Comparison of ENCODE assay signal across 1 cellular context in genomic region chr6:24330137-24330732, GRCh38.
A peak's percentile ranks its signal among the peaks of the same experiment; 100 is the strongest.
TF ChIP-seq lines count a peak whose summit lies in the region.

No MANE protein-coding gene starts in this region.

TF ChIP-seq in HepG2, 621 proteins besides CTCF, POLR2A, EP300 and RAD21 (continued from another document and continues in another):
- no peak for TF ChIP-seq PLSCR1 (CRISPR knock-in tag; IDR thresholded peaks at IDR 0.05; ENCODE audit: borderline replicate concordance)
- TF ChIP-seq ZNF724P (CRISPR knock-in tag; IDR thresholded peaks at IDR 0.05; ENCODE audit: borderline replicate concordance): no peak
- no peak for TF ChIP-seq ZNF530 (CRISPR knock-in tag; IDR thresholded peaks at IDR 0.05; ENCODE audit: low read depth)
- TF ChIP-seq ZNF460 (CRISPR knock-in tag; IDR thresholded peaks at IDR 0.05; ENCODE audit: borderline replicate concordance): no peak; the same call in 1 of the 2 replicates
- peak; percentile 97 for TF ChIP-seq NCOR1 (IDR thresholded peaks at IDR 0.05; ENCODE audit: borderline replicate concordance, low read length)
- 0 out of 2 replicates have a peak, but pooled peaks have one; percentile 58 for TF ChIP-seq ZNF580 (CRISPR knock-in tag; IDR thresholded peaks at IDR 0.05; ENCODE audit: borderline replicate concordance, low read depth)
- TF ChIP-seq, protein P1, sequence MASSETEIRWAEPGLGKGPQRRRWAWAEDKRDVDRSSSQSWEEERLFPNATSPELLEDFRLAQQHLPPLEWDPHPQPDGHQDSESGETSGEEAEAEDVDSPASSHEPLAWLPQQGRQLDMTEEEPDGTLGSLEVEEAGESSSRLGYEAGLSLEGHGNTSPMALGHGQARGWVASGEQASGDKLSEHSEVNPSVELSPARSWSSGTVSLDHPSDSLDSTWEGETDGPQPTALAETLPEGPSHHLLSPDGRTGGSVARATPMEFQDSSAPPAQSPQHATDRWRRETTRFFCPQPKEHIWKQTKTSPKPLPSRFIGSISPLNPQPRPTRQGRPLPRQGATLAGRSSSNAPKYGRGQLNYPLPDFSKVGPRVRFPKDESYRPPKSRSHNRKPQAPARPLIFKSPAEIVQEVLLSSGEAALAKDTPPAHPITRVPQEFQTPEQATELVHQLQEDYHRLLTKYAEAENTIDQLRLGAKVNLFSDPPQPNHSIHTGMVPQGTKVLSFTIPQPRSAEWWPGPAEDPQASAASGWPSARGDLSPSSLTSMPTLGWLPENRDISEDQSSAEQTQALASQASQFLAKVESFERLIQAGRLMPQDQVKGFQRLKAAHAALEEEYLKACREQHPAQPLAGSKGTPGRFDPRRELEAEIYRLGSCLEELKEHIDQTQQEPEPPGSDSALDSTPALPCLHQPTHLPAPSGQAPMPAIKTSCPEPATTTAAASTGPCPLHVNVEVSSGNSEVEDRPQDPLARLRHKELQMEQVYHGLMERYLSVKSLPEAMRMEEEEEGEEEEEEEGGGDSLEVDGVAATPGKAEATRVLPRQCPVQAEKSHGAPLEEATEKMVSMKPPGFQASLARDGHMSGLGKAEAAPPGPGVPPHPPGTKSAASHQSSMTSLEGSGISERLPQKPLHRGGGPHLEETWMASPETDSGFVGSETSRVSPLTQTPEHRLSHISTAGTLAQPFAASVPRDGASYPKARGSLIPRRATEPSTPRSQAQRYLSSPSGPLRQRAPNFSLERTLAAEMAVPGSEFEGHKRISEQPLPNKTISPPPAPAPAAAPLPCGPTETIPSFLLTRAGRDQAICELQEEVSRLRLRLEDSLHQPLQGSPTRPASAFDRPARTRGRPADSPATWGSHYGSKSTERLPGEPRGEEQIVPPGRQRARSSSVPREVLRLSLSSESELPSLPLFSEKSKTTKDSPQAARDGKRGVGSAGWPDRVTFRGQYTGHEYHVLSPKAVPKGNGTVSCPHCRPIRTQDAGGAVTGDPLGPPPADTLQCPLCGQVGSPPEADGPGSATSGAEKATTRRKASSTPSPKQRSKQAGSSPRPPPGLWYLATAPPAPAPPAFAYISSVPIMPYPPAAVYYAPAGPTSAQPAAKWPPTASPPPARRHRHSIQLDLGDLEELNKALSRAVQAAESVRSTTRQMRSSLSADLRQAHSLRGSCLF (CRISPR knock-in tag; IDR thresholded peaks at IDR 0.05; ENCODE audit: borderline replicate concordance): no peak
- TF ChIP-seq HDAC1 (CRISPR knock-in tag; IDR thresholded peaks at IDR 0.05): peak; percentile 96
- TF ChIP-seq CREBL2 (CRISPR knock-in tag; IDR thresholded peaks at IDR 0.05; ENCODE audit: borderline replicate concordance): no peak
- TF ChIP-seq FLYWCH1 (CRISPR knock-in tag; IDR thresholded peaks at IDR 0.05): no peak
- no peak for TF ChIP-seq ZNF17 (CRISPR knock-in tag; IDR thresholded peaks at IDR 0.05)
- no peak for TF ChIP-seq ZMAT3 (CRISPR knock-in tag; conservative IDR thresholded peaks at IDR 0.05)
- no peak for TF ChIP-seq ZFP41 (CRISPR knock-in tag; IDR thresholded peaks at IDR 0.05; ENCODE audit: borderline replicate concordance)
- TF ChIP-seq MBD4 (IDR thresholded peaks at IDR 0.05; ENCODE audit: borderline replicate concordance, low read length): peak; percentile 99
- TF ChIP-seq RBM39 (IDR thresholded peaks at IDR 0.05; ENCODE audit: low read depth, low read length, poor library complexity, severe bottlenecking): no peak
- no peak for TF ChIP-seq GABPA (IDR thresholded peaks at IDR 0.05; ENCODE audit: low read depth, low read length)
- no peak for TF ChIP-seq GABPA (CRISPR knock-in tag; IDR thresholded peaks at IDR 0.05; ENCODE audit: low read depth)
- TF ChIP-seq ATF5 (CRISPR knock-in tag; IDR thresholded peaks at IDR 0.05; ENCODE audit: low read depth): no peak
- TF ChIP-seq ZNF235 (CRISPR knock-in tag; IDR thresholded peaks at IDR 0.05; ENCODE audit: borderline replicate concordance): no peak
- TF ChIP-seq, protein P2, sequence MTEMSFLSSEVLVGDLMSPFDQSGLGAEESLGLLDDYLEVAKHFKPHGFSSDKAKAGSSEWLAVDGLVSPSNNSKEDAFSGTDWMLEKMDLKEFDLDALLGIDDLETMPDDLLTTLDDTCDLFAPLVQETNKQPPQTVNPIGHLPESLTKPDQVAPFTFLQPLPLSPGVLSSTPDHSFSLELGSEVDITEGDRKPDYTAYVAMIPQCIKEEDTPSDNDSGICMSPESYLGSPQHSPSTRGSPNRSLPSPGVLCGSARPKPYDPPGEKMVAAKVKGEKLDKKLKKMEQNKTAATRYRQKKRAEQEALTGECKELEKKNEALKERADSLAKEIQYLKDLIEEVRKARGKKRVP (CRISPR knock-in tag; IDR thresholded peaks at IDR 0.05): no peak
- TF ChIP-seq ZBTB25 (CRISPR knock-in tag; IDR thresholded peaks at IDR 0.05): peak; percentile 73; the same call in 1 of the 2 replicates
- TF ChIP-seq ZNF773 (CRISPR knock-in tag; IDR thresholded peaks at IDR 0.05; ENCODE audit: borderline replicate concordance): no peak
- no peak for TF ChIP-seq ZNF75D (CRISPR knock-in tag; IDR thresholded peaks at IDR 0.05; ENCODE audit: borderline replicate concordance)
- peak; percentile 87; the same call in 1 of the 2 replicates for TF ChIP-seq ZNF816 (CRISPR knock-in tag; IDR thresholded peaks at IDR 0.05; ENCODE audit: borderline replicate concordance)
- TF ChIP-seq FOXO4 (CRISPR knock-in tag; conservative IDR thresholded peaks at IDR 0.05): no peak
- TF ChIP-seq USF2 (IDR thresholded peaks at IDR 0.05; ENCODE audit: low read depth, low read length): no peak
- TF ChIP-seq USF2 (CRISPR knock-in tag; IDR thresholded peaks at IDR 0.05; ENCODE audit: borderline replicate concordance): no peak
- no peak for TF ChIP-seq PCBP2 (optimal IDR thresholded peaks at IDR 0.05; ENCODE audit: low read depth, low read length, poor library complexity, severe bottlenecking)
- TF ChIP-seq ZNF792 (CRISPR knock-in tag; IDR thresholded peaks at IDR 0.05): peak; percentile 56; the same call in 1 of the 2 replicates
- 0 out of 2 replicates have a peak, but pooled peaks have one; percentile 42 for TF ChIP-seq GTF3A (CRISPR knock-in tag; conservative IDR thresholded peaks at IDR 0.05)
- TF ChIP-seq, protein P3, sequence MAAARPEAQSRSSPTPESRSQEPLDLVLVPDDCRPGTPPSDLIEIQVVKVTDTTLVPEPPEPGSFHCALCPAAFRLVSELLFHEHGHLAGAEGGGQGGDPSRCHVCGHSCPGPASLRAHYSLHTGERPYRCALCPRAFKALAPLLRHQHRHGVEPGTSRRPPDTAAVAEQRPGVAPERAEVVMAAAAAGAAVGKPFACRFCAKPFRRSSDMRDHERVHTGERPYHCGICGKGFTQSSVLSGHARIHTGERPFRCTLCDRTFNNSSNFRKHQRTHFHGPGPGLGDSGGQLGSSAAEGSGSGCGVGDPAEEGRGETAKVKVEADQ (CRISPR knock-in tag; IDR thresholded peaks at IDR 0.05; ENCODE audit: borderline replicate concordance): peak; percentile 63; the same call in 1 of the 2 replicates
- TF ChIP-seq KIAA2018 (CRISPR knock-in tag; IDR thresholded peaks at IDR 0.05; ENCODE audit: borderline replicate concordance): no peak
- no peak for TF ChIP-seq ZNF510 (CRISPR knock-in tag; IDR thresholded peaks at IDR 0.05; ENCODE audit: low read depth)
